In the genomic region with DNA sequence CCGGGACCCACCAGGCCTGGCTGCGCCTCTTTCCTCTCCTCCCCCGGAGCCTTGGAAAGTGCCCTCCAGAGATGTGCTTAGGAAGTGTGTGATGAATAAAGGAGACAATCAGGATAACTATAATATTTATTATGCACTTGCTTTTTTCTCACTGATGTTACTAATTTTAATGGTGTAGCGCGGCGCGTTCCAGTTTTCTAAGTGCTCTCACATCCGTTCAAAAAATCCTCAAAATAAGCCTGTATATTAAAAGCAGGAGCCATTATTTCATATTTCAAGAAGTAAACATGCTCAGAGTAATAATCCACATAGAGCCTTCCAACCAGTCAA, we compare ENCODE assay signal across 8 cellular contexts. TPM values are rescaled to one million over a fixed set of nuclear protein-coding genes. Genes with fewer than 3 reads are reported as not detected.
DNase-seq lines count a peak whose midpoint lies in the region; TF ChIP-seq lines count a peak whose summit lies in the region.

No MANE protein-coding gene starts in this region.

- peaks cover 8% of the 10 kb centered on the region for H3K4me1 ChIP-seq in effector memory CD4-positive, alpha-beta T cell (ENCODE audit: control insufficient read depth, insufficient read depth, low read length, poor library complexity, severe bottlenecking)

- peaks cover 20% of the 10 kb centered on the region for H3K4me1 Mint-ChIP-seq in neural crest cell

- peak overlapping the region; percentile 80 for H3K4me3 ChIP-seq in GM06990 (replicated peaks; ENCODE audit: low read depth, low read length)
- H3K4me3 ChIP-seq in effector memory CD4-positive, alpha-beta T cell (ENCODE audit: insufficient read depth, low read depth, low read length, poor library complexity, severe bottlenecking) = peak overlapping the region; percentile 83

- no peaks in the 10 kb centered on the region for H3K36me3 Mint-ChIP-seq in neural crest cell (ENCODE audit: low read depth)

- H3K36me3 ChIP-seq in GM06990 (ENCODE audit: control insufficient read depth, insufficient read depth, low read length) = peaks cover 3% of the 10 kb centered on the region
- H3K36me3 ChIP-seq in effector memory CD4-positive, alpha-beta T cell (ENCODE audit: control insufficient read depth, insufficient read depth, low read length) = peaks cover 8% of the 10 kb centered on the region

- H3K9me3 Mint-ChIP-seq in neural crest cell = no peaks in the 10 kb centered on the region

- H3K27ac ChIP-seq in effector memory CD4-positive, alpha-beta T cell (ENCODE audit: insufficient read depth, low read length, poor library complexity, severe bottlenecking) = peak overlapping the region; percentile 90

- DNase-seq in GM06990 (ENCODE audit: extremely low read depth, insufficient read length) = no peak
- DNase-seq in NCI-H1092 treated with DMSO at 0.1 percent for 48 hours (lab: John Stamatoyannopoulos, UW) = peak; percentile 24
- DNase-seq in effector memory CD4-positive, alpha-beta T cell = no peak
- no peak for DNase-seq in neural crest cell (ENCODE audit: low read depth, low spot score)
- DNase-seq in activated gamma-delta T cell (lab: John Stamatoyannopoulos, UW) = no peak
- DNase-seq in NCI-H2081 treated with DMSO at 0.1 percent for 48 hours (lab: John Stamatoyannopoulos, UW) = no peak
- DNase-seq in MV-4-11 (lab: John Stamatoyannopoulos, UW) = no peak
- DNase-seq in dedifferentiated amniotic fluid mesenchymal stem cell (ENCODE audit: extremely low spot score) = no peak

- no peaks in the 10 kb centered on the region for H3K27me3 Mint-ChIP-seq in neural crest cell (ENCODE audit: low read depth)

- no peaks in the 10 kb centered on the region for H3K27me3 ChIP-seq in GM06990 (replicated peaks; ENCODE audit: control insufficient read depth, insufficient read depth, low read length)
- no peaks in the 10 kb centered on the region for H3K27me3 ChIP-seq in effector memory CD4-positive, alpha-beta T cell (replicated peaks; ENCODE audit: control insufficient read depth, insufficient read depth, low read length, poor library complexity, severe bottlenecking)

- TF ChIP-seq CTCF in GM06990 (IDR thresholded peaks at IDR 0.05; ENCODE audit: insufficient read depth, low read length, poor library complexity, severe bottlenecking) (no peak), neural crest cell (conservative IDR thresholded peaks at IDR 0.05) (no peak)

- no peaks in the 10 kb centered on the region for H3K9me3 ChIP-seq in effector memory CD4-positive, alpha-beta T cell (ENCODE audit: control insufficient read depth, low read length)

- peak overlapping the region; percentile 85 for H3K27ac Mint-ChIP-seq in neural crest cell (ENCODE audit: unreplicated experiment)

- H3K4me3 Mint-ChIP-seq in neural crest cell = peak overlapping the region; percentile 92

RNA-seq across cellular contexts. Expression of gene MPPE1, which starts 0.9 kb away (rescaled TPM):
- 22.8 and 28.9 TPM in 2 replicates for total RNA-seq in neural crest cell

RNA-seq across cellular contexts. Expression of gene CHMP1B, which starts 57.8 kb away (rescaled TPM):
- total RNA-seq in neural crest cell = 23.7 TPM in 2 replicates
